15 cellular contexts compared by ENCODE assay signal in the genomic region with DNA sequence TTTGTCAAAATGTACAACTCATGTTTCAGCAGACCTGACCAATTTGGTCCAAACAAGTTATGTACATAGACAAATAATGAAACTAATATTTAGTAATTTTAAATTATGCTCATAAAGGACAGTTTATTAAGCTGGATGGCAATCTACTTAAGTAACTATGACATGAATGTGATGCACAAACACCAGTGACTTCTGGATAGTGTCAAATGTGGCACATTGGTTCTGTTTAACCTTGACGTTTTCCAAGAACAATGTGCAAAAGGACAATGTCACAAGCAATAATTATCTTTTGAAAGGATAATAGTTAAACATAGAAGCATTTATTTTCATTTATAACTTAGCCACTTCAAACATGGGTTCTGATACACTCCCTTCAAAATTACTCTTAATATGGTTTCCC.
DNase-seq lines count a peak whose midpoint lies in the region; ATAC-seq and TF ChIP-seq lines count a peak whose summit lies in the region.
"Had no signal": no experiment of that assay in that cellular context is flagged by ENCODE, and none has a peak within 500 bp of the region (broad histone marks: within the 10 kb centered on the region; RNA-seq: fewer than 3 reads in every experiment).

No MANE protein-coding gene starts in this region.

- H2BK120ac ChIP-seq in mesenchymal stem cell (ENCODE audit: low read depth, low read length): no peak overlapping the region

- no peak overlapping the region for H3K4ac ChIP-seq in mesenchymal stem cell (ENCODE audit: low read depth in 1 of 2, low read length in 2 of 2)

- H3K9me3 ChIP-seq in right cardiac atrium (ENCODE audit: control insufficient read depth, low read length): no peaks in the 10 kb centered on the region
- H3K9me3 ChIP-seq in left ventricle myocardium inferior (replicated peaks): no peaks in the 10 kb centered on the region
- H3K9me3 ChIP-seq in mesenchymal stem cell (ENCODE audit: control insufficient read depth, low read length): no peaks in the 10 kb centered on the region
- H3K9me3 ChIP-seq: BLaER1 treated with 17β-estradiol and CSF1 and Interleukin-3, amounts not matched to agents 10 nM and 100 nM had no signal

- no peak for TF ChIP-seq CTCF in left ventricle myocardium inferior (IDR thresholded peaks at IDR 0.05; ENCODE audit: borderline replicate concordance)

- H3K36me3 ChIP-seq in left ventricle myocardium inferior (peaks cover 24% of the 10 kb centered on the region), mesenchymal stem cell (ENCODE audit: control insufficient read depth in 1 of 2, insufficient read depth in 2 of 2, low read depth in 1 of 2, low read length in 2 of 2) (peaks cover 0 to 30% of the 10 kb centered on the region in 2 experiments)

- H3K4me2 ChIP-seq in mesenchymal stem cell (ENCODE audit: low read length, poor library complexity, severe bottlenecking): no peak overlapping the region
- H3K4me2 ChIP-seq: GM23338 had no signal

- no peak overlapping the region for H2BK5ac ChIP-seq in mesenchymal stem cell (ENCODE audit: low read depth, low read length, poor library complexity, severe bottlenecking)

- H3K4me3 ChIP-seq in right cardiac atrium (ENCODE audit: low read length) (no peak overlapping the region), left ventricle myocardium inferior (no peak overlapping the region), mesenchymal stem cell (ENCODE audit: insufficient read depth in 1 of 2, low read depth in 1 of 2, low read length in 2 of 2) (no peak overlapping the region)
- H3K4me3 ChIP-seq: BLaER1 treated with 17β-estradiol and CSF1 and Interleukin-3, amounts not matched to agents 10 nM and 100 nM; GM23338 had no signal

- ATAC-seq in Right ventricle myocardium superior (ENCODE audit: poor library complexity) (peak; percentile 75), right cardiac atrium (no peak), Right ventricle myocardium inferior (no peak), GM18868 (IDR thresholded peaks at IDR 0.05; ENCODE audit: unreplicated experiment) (no peak)
- ATAC-seq: CD8-positive, alpha-beta T cell; GM23338 had no signal

- H2AFZ ChIP-seq in mesenchymal stem cell (ENCODE audit: low read depth, low read length): no peak overlapping the region
- H2AFZ ChIP-seq: GM23338 had no signal

- peaks cover 8% of the 10 kb centered on the region for H3K79me1 ChIP-seq in mesenchymal stem cell (replicated peaks; ENCODE audit: low read length, poor library complexity, severe bottlenecking)

- H3K14ac ChIP-seq in mesenchymal stem cell (ENCODE audit: low read length in 2 of 2): no peak overlapping the region

- DNase-seq in Right ventricle myocardium superior: no peak
- no peak for DNase-seq in right cardiac atrium
- no peak for DNase-seq in left ventricle myocardium inferior
- no peak for DNase-seq in Right ventricle myocardium inferior (ENCODE audit: missing footprints)
- peak; percentile 4 for DNase-seq in mesenchymal stem cell
- no peak for DNase-seq in occipital lobe (lab: John Stamatoyannopoulos, UW)
- DNase-seq: 8988T; Calu3; CD8-positive, alpha-beta T cell; DND-41; HCEC 1CT; IMR-90 had no signal

- no peak overlapping the region for H3K18ac ChIP-seq in mesenchymal stem cell (ENCODE audit: low read depth in 1 of 2, low read length in 2 of 2)

- H4K91ac ChIP-seq in mesenchymal stem cell (ENCODE audit: low read length): no peak overlapping the region

- intact Hi-C loops in Right ventricle myocardium superior (cut with DNase I): no loop called here
- intact Hi-C loops in right cardiac atrium (cut with DNase I): no loop called here
- intact Hi-C loops in left ventricle myocardium inferior (cut with micrococcal nuclease): no loop called here
- intact Hi-C loops in Right ventricle myocardium inferior (cut with DNase I): loop anchor here (5.0 kb wide), 1 partner anchor 81 kb away; a partner anchor contains a TSS

- H3K27ac ChIP-seq in right cardiac atrium (ENCODE audit: low read length) (no peak overlapping the region), left ventricle myocardium inferior (replicated peaks) (peak overlapping the region; percentile 59), mesenchymal stem cell (ENCODE audit: low read length, poor library complexity, severe bottlenecking) (no peak overlapping the region)
- H3K27ac ChIP-seq: BLaER1 treated with 17β-estradiol and CSF1 and Interleukin-3, amounts not matched to agents 10 nM and 100 nM had no signal

- H2AK5ac ChIP-seq in mesenchymal stem cell (ENCODE audit: low read length, severe bottlenecking): no peak overlapping the region

- no peak overlapping the region for H3K9ac ChIP-seq in mesenchymal stem cell (ENCODE audit: low read length)
- H3K9ac ChIP-seq: BLaER1 treated with 17β-estradiol and CSF1 and Interleukin-3, amounts not matched to agents 10 nM and 100 nM had no signal

- no peak overlapping the region for H2BK12ac ChIP-seq in mesenchymal stem cell (ENCODE audit: low read length in 2 of 2)

- no peak overlapping the region for H2BK15ac ChIP-seq in mesenchymal stem cell (ENCODE audit: low read depth, poor library complexity, severe bottlenecking)

- H3K27me3 ChIP-seq in right cardiac atrium (ENCODE audit: control insufficient read depth, insufficient read depth) (no peaks in the 10 kb centered on the region), left ventricle myocardium inferior (ENCODE audit: low read depth) (no peaks in the 10 kb centered on the region), mesenchymal stem cell (ENCODE audit: control insufficient read depth in 1 of 2, insufficient read depth in 1 of 2, low read length in 2 of 2) (no peaks in the 10 kb centered on the region)
- H3K27me3 ChIP-seq: BLaER1 treated with 17β-estradiol and CSF1 and Interleukin-3, amounts not matched to agents 10 nM and 100 nM had no signal

- H3K4me1 ChIP-seq in right cardiac atrium (ENCODE audit: control insufficient read depth, insufficient read depth, low read length) (no peaks in the 10 kb centered on the region), left ventricle myocardium inferior (peaks cover 39% of the 10 kb centered on the region), mesenchymal stem cell (ENCODE audit: control insufficient read depth, insufficient read depth, low read depth, low read length) (peaks cover 1% of the 10 kb centered on the region)

- H3K23ac ChIP-seq in mesenchymal stem cell (ENCODE audit: low read length in 2 of 2): no peak overlapping the region

- H4K8ac ChIP-seq in mesenchymal stem cell (ENCODE audit: low read length): no peak overlapping the region

- WGBS in right cardiac atrium: 46% methylated on average over 1 of the region's 1 CpG
- WGBS in mesenchymal stem cell: 60% methylated on average over 1 of the region's 1 CpG
